Comparison of ENCODE assay signal across 8 cellular contexts in the genomic region with DNA sequence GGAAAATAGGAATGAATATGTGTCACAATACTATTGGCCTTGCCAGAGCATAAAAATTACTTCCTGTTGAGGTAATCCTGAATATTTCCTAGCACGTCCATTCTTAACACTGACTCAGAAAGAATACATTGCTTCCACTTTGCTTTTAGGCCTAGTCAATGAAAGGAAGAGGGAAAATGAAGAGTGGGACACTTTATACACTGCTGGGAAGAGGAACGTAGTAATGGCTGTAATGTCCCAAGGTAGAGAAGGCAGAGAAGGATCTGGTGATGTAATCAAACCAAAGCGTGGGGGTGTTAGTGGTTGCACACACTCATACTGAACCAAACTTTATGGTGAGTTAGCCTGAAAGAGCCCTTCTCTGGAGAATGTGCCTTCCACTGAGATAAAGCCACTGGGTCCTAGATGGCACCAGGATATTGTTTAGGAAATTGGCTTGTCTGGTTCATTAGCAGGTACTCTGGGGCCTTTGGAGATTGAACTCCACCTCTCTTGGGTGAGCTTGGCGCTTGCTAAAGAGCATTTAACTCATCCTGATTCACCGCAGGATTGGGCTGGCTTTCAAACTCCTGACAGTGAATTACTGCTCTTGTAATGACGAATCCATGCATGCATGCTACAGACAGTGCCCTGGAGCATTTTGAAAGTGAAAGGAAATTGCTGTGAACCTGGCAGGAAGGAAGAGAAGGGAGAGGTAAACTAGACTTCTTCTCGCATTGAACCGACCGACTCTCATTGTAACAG.
DNase-seq lines count a peak whose midpoint lies in the region; ATAC-seq and TF ChIP-seq lines count a peak whose summit lies in the region.

No MANE protein-coding gene starts in this region.

- H3K9me3 ChIP-seq in H9 (ENCODE audit: control insufficient read depth, low read depth, low read length) = no peaks in the 10 kb centered on the region

- H3K23ac ChIP-seq in H9 (ENCODE audit: insufficient read length, low read depth, low read length) = no peak overlapping the region

- H2BK120ac ChIP-seq in H9 (ENCODE audit: low read depth, low read length, poor library complexity, severe bottlenecking) = no peak overlapping the region

- no peak overlapping the region for H3T11ph ChIP-seq in H9 (ENCODE audit: low read length)

- no peak for TF ChIP-seq POLR2A in GM18505 (IDR thresholded peaks at IDR 0.05; ENCODE audit: borderline replicate concordance, extremely low read depth, insufficient read depth, insufficient read length)

- H2BK20ac ChIP-seq in H9 (ENCODE audit: low read depth, low read length, poor library complexity, severe bottlenecking) = no peak overlapping the region

- H2BK15ac ChIP-seq in H9 (ENCODE audit: low read depth, low read length) = no peak overlapping the region

- H3K4me1 Mint-ChIP-seq in H9 (peaks cover 11 to 18% of the 10 kb centered on the region in 2 experiments), chondrocyte (ENCODE audit: low read depth) (peaks cover 49% of the 10 kb centered on the region), osteocyte (ENCODE audit: unreplicated experiment) (peaks cover 46% of the 10 kb centered on the region)

- H3K79me2 ChIP-seq in H9 (ENCODE audit: insufficient read depth, low read length) = no peaks in the 10 kb centered on the region

- no peak overlapping the region for H4K5ac ChIP-seq in H9 (ENCODE audit: insufficient read length, low read depth, low read length)

- H3K4me1 ChIP-seq in H9 (ENCODE audit: insufficient read depth, low read length) = no peaks in the 10 kb centered on the region

- H3K18ac ChIP-seq in H9 (ENCODE audit: insufficient read length, low read depth, low read length) = no peak overlapping the region

- H4K8ac ChIP-seq in H9 (replicated peaks; ENCODE audit: insufficient read length, low read depth, low read length) = no peak overlapping the region

- H3K23me2 ChIP-seq in H9 (ENCODE audit: insufficient read length, low read depth, low read length, poor library complexity, severe bottlenecking) = no peaks in the 10 kb centered on the region

- H3K27ac Mint-ChIP-seq in H9 (peak overlapping the region in 2 of 3 experiments; percentile 19 to 58; a peak in 4 of 7 replicates), chondrocyte (ENCODE audit: unreplicated experiment) (peak overlapping the region; percentile 77), osteocyte (ENCODE audit: unreplicated experiment) (peak overlapping the region; percentile 69)

- no peaks in the 10 kb centered on the region for H3K27me3 ChIP-seq in H9 (ENCODE audit: insufficient read depth, low read length)

- no peak overlapping the region for H2BK5ac ChIP-seq in H9 (ENCODE audit: insufficient read length, low read length)

- H3K4me2 ChIP-seq in H9 (ENCODE audit: insufficient read depth, insufficient read length, low read length) = no peak overlapping the region

- no peak overlapping the region for H3K27ac ChIP-seq in H9 (ENCODE audit: insufficient read length, low read depth, low read length)

- no peaks in the 10 kb centered on the region for H3K9me3 Mint-ChIP-seq in H9
- no peaks in the 10 kb centered on the region for H3K9me3 Mint-ChIP-seq in chondrocyte (ENCODE audit: low read depth)
- no peaks in the 10 kb centered on the region for H3K9me3 Mint-ChIP-seq in osteocyte (ENCODE audit: unreplicated experiment)

- H3K56ac ChIP-seq in H9 (ENCODE audit: insufficient read length, low read depth, low read length) = no peak overlapping the region

- peak; percentile 60 for ATAC-seq in GM18505 (IDR thresholded peaks at IDR 0.05; ENCODE audit: unreplicated experiment)

- no peak overlapping the region for H3K9ac ChIP-seq in H9 (ENCODE audit: extremely low read depth, insufficient read length, low read length)

- H2BK12ac ChIP-seq in H9 (ENCODE audit: insufficient read length, low read depth, low read length) = no peak overlapping the region

- peaks cover 0 to 2% (median 0%) of the 10 kb centered on the region in 3 experiments; a peak in 1 of 7 replicates for H3K36me3 Mint-ChIP-seq in H9 (ENCODE audit: insufficient read depth in 1 of 3, low read depth in 3 of 3)
- H3K36me3 Mint-ChIP-seq in chondrocyte (ENCODE audit: low read depth) = no peaks in the 10 kb centered on the region
- H3K36me3 Mint-ChIP-seq in osteocyte (ENCODE audit: unreplicated experiment) = no peaks in the 10 kb centered on the region

- H3K4me3 Mint-ChIP-seq in H9 = no peak overlapping the region
- no peak overlapping the region for H3K4me3 Mint-ChIP-seq in chondrocyte (ENCODE audit: unreplicated experiment)
- H3K4me3 Mint-ChIP-seq in osteocyte (ENCODE audit: unreplicated experiment) = no peak overlapping the region

- no peak overlapping the region for H2AFZ ChIP-seq in H9 (ENCODE audit: low read length)

- TF ChIP-seq CTCF in H9 (conservative IDR thresholded peaks at IDR 0.05) (no peak), chondrocyte (IDR thresholded peaks at IDR 0.05) (no peak), osteocyte (IDR thresholded peaks at IDR 0.05) (no peak)

- no CpG with 5 or more reads among the region's 9 CpGs for WGBS in H9 (ENCODE audit: extremely low coverage, insufficient read length, low lambda C conversion rate)

- H4K20me1 ChIP-seq in H9 (ENCODE audit: control insufficient read depth, insufficient read depth, insufficient read length) = no peaks in the 10 kb centered on the region

- no peak overlapping the region for H2AK5ac ChIP-seq in H9 (ENCODE audit: insufficient read length, low read length)

- H3K27me3 Mint-ChIP-seq in H9 (ENCODE audit: low read depth) = no peaks in the 10 kb centered on the region
- no peaks in the 10 kb centered on the region for H3K27me3 Mint-ChIP-seq in chondrocyte (ENCODE audit: low read depth)
- no peaks in the 10 kb centered on the region for H3K27me3 Mint-ChIP-seq in osteocyte (ENCODE audit: unreplicated experiment)

- no peaks in the 10 kb centered on the region for H3K79me1 ChIP-seq in H9 (ENCODE audit: insufficient read depth, low read depth, low read length, poor library complexity, severe bottlenecking)

- no peak overlapping the region for H3K4ac ChIP-seq in H9 (ENCODE audit: low read depth, low read length)

- no peak overlapping the region for H4K91ac ChIP-seq in H9 (ENCODE audit: insufficient read length, low read depth, low read length)

- H3K14ac ChIP-seq in H9 (ENCODE audit: insufficient read depth, low read length) = no peak overlapping the region

- DNase-seq in H9 (no peak), NOMO-1 (lab: John Stamatoyannopoulos, UW; ENCODE audit: unreplicated experiment in 2 of 2) (peak; percentile 16 to 50), chondrocyte (ENCODE audit: low spot score) (no peak), osteocyte (ENCODE audit: extremely low spot score, unreplicated experiment) (no peak), NCI-H82 (lab: John Stamatoyannopoulos, UW) (no peak), midbrain (lab: John Stamatoyannopoulos, UW) (no peak)
- no peak for DNase-seq in effector CD8-positive, alpha-beta T cell (lab: John Stamatoyannopoulos, UW)

Comparison
In these comparisons a context has a peak if more than half of its experiments do, and no peak if none do; other contexts are left out.
1. DNase-seq: peak in NOMO-1 (2 of 2); none in H9 (single experiment), chondrocyte (single experiment), osteocyte (single experiment), NCI-H82 (single experiment), midbrain (single experiment) and effector CD8-positive, alpha-beta T cell (single experiment).
2. Peak in every context shown above with its lines, with median percentiles within 50 percentile points of each other: H3K27ac Mint-ChIP-seq.